In the genomic region with DNA sequence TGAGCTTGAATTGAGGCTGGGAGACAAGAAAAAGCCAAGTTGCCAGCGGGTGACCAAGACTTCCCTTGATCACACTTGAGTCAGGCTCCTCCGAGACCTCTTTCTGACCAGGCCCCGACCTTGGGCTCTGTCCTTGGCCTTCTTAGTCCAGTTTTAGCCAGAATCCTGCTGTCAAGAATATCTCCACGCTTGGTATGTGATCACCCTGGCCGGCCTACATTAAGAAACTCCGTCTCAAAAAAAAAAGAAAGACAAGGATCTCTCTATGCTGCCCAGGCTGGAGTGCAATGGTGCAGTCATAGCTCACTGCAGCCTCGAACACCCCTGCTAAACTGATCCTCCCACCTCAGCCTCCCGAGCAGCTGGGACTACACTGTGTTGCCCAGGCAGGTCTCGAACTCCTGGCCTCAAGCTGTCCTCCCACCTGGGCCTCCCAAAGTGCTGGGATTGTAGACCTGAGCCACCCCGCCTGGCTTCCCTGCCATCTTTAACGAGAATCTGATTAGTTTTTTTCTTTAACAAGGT, we compare ENCODE assay signal across 8 cellular contexts. TPM values are rescaled to one million over a fixed set of nuclear protein-coding genes. Genes with fewer than 3 reads are reported as not detected.
DNase-seq lines count a peak whose midpoint lies in the region; ATAC-seq and TF ChIP-seq lines count a peak whose summit lies in the region.

No MANE protein-coding gene starts in this region.

- H3K9ac ChIP-seq in BLaER1: peak overlapping the region; percentile 86
- H3K9ac ChIP-seq in duodenal mucosa (ENCODE audit: low read depth in 1 of 2, low read length in 2 of 2): peak overlapping the region; percentile 84 to 93
- no peak overlapping the region for H3K9ac ChIP-seq in neural progenitor cell

- H3K79me2 ChIP-seq in neural progenitor cell (ENCODE audit: low read depth): peaks cover 24% of the 10 kb centered on the region

- H2AFZ ChIP-seq in neural progenitor cell (replicated peaks): peak overlapping the region; percentile 92

- H4K20me1 ChIP-seq in BLaER1: peaks cover 29% of the 10 kb centered on the region
- H4K20me1 ChIP-seq in neural progenitor cell (ENCODE audit: low read depth): peaks cover 23% of the 10 kb centered on the region

- TF ChIP-seq CTCF in NB4 (IDR thresholded peaks at IDR 0.05; ENCODE audit: low read depth, low read length) (no peak), neural progenitor cell (IDR thresholded peaks at IDR 0.05) (no peak)

- H3K36me3 ChIP-seq in BLaER1 (no peaks in the 10 kb centered on the region), duodenal mucosa (ENCODE audit: control insufficient read depth in 1 of 2, insufficient read depth in 2 of 2, low read length in 2 of 2) (no peaks in the 10 kb centered on the region), neural progenitor cell (no peaks in the 10 kb centered on the region)

- H3K27ac ChIP-seq in BLaER1 (peak overlapping the region; percentile 89), duodenal mucosa (ENCODE audit: low read depth, low read length) (peak overlapping the region; percentile 90), neural progenitor cell (no peak overlapping the region)

- peaks cover 26% of the 10 kb centered on the region for H3K4me1 Mint-ChIP-seq in neural progenitor cell

- DNase-seq in NB4 (ENCODE audit: low read depth) (no peak), neural progenitor cell (ENCODE audit: low spot score) (no peak), posterior vena cava (ENCODE audit: low spot score) (no peak), sciatic nerve (ENCODE audit: low spot score) (no peak)

- no peak for TF ChIP-seq POLR2A in NB4 (IDR thresholded peaks at IDR 0.05; ENCODE audit: extremely low read depth, insufficient read length)

- H3K27me3 ChIP-seq in BLaER1: no peaks in the 10 kb centered on the region
- no peaks in the 10 kb centered on the region for H3K27me3 ChIP-seq in duodenal mucosa (ENCODE audit: control insufficient read depth in 1 of 2, insufficient read depth in 2 of 2, low read length in 2 of 2)
- peaks cover 17% of the 10 kb centered on the region for H3K27me3 ChIP-seq in neural progenitor cell

- H3K4me3 ChIP-seq in BLaER1 (peak overlapping the region; percentile 96), NB4 (ENCODE audit: low read depth, low read length) (peak overlapping the region; percentile 66), duodenal mucosa (ENCODE audit: low read depth in 1 of 2, low read length in 2 of 2) (peak overlapping the region; percentile 80 to 88), neural progenitor cell (peak overlapping the region; percentile 100)

- no peak overlapping the region for H3K27ac Mint-ChIP-seq in neural progenitor cell

- ATAC-seq in GM21825 (IDR thresholded peaks at IDR 0.05; ENCODE audit: unreplicated experiment) (no peak), HG02623 (IDR thresholded peaks at IDR 0.05; ENCODE audit: unreplicated experiment) (no peak), sciatic nerve (no peak)

- peaks cover 6% of the 10 kb centered on the region for H3K27me3 Mint-ChIP-seq in neural progenitor cell (ENCODE audit: insufficient read depth, low read depth)

- H3K4me3 Mint-ChIP-seq in neural progenitor cell: peak overlapping the region; percentile 81

- no peaks in the 10 kb centered on the region for H3K36me3 Mint-ChIP-seq in neural progenitor cell

- H3K4me2 ChIP-seq in BLaER1: peak overlapping the region; percentile 90
- peak overlapping the region; percentile 79 for H3K4me2 ChIP-seq in neural progenitor cell

- peaks cover 35% of the 10 kb centered on the region for H3K4me1 ChIP-seq in BLaER1
- H3K4me1 ChIP-seq in duodenal mucosa (ENCODE audit: control insufficient read depth in 1 of 2, insufficient read depth in 2 of 2, low read length in 2 of 2): peaks cover 30 to 32% of the 10 kb centered on the region in 2 donors
- H3K4me1 ChIP-seq in neural progenitor cell: peaks cover 19% of the 10 kb centered on the region

- peaks cover 28% of the 10 kb centered on the region for H3F3A ChIP-seq in neural progenitor cell (ENCODE audit: low read depth)

- H3K9me3 ChIP-seq in BLaER1: no peaks in the 10 kb centered on the region
- H3K9me3 ChIP-seq in duodenal mucosa (ENCODE audit: control insufficient read depth in 1 of 2, low read length in 2 of 2): no peaks in the 10 kb centered on the region
- no peaks in the 10 kb centered on the region for H3K9me3 ChIP-seq in neural progenitor cell (ENCODE audit: low read depth)

- H3K9me3 Mint-ChIP-seq in neural progenitor cell: no peaks in the 10 kb centered on the region

- intact Hi-C loops in posterior vena cava (cut with DNase I) (no loop called here), sciatic nerve (cut with DNase I) (no loop called here)

RNA-seq across cellular contexts. Expression of a gene that starts 1.0 kb away (rescaled TPM):
- total RNA-seq in neural progenitor cell (ENCODE audit: low replicate concordance) (25.8 and 34.6 TPM in 2 replicates), posterior vena cava (10 to 100 TPM; 50.9 to 68.6 TPM), sciatic nerve (118 TPM)
